ENCODE assay signal across 8 cellular contexts in genomic region chr2:171416009-171416926, GRCh38. TPM values are rescaled to one million over a fixed set of nuclear protein-coding genes. Genes with fewer than 3 reads are reported as not detected.
DNase-seq lines count a peak whose midpoint lies in the region; ATAC-seq and TF ChIP-seq lines count a peak whose summit lies in the region.

No MANE protein-coding gene starts in this region.

- H3F3A ChIP-seq in DOHH2 (ENCODE audit: control insufficient read depth, insufficient read depth) (peaks cover 10% of the 10 kb centered on the region), PC-9 (ENCODE audit: insufficient read depth, low read depth) (peaks cover 9% of the 10 kb centered on the region; the same call in 1 of the 2 replicates)

- H3K9me3 ChIP-seq in DOHH2 (ENCODE audit: control insufficient read depth, insufficient read depth, low read length) (no peaks in the 10 kb centered on the region), PC-9 (ENCODE audit: insufficient read depth, low read depth) (no peaks in the 10 kb centered on the region), esophagus squamous epithelium (no peaks in the 10 kb centered on the region)

- H3K4me1 Mint-ChIP-seq in activated T-cell treated with anti-CD3 and anti-CD28 coated beads, Interleukin-2, amount 50 U/mL, for 24 hours (ENCODE audit: low read depth): peaks cover 44% of the 10 kb centered on the region
- H3K4me1 Mint-ChIP-seq in natural killer cell treated with Interleukin-12 subunit alpha and Interleukin-12 subunit beta and Interleukin-15 and Interleukin-18, amount 100 ng/mL, for 72 hours (ENCODE audit: low read depth in 2 of 2): peaks cover 22 to 23% of the 10 kb centered on the region in 2 donors

- CTCF ChIA-PET in PC-9 (lab: Charles Lee): interaction anchor here (0.5 to 1.3 kb wide), 9 partner anchors 27 to 487 kb away, joined by 3 to 8 read pairs (median 4); partner anchors contain the start of genes GORASP2 and TLK1

- no peaks in the 10 kb centered on the region for H3K27me3 Mint-ChIP-seq in activated T-cell treated with anti-CD3 and anti-CD28 coated beads, Interleukin-2, amount 50 U/mL, for 24 hours
- no peaks in the 10 kb centered on the region for H3K27me3 Mint-ChIP-seq in natural killer cell treated with Interleukin-12 subunit alpha and Interleukin-12 subunit beta and Interleukin-15 and Interleukin-18, amount 100 ng/mL, for 72 hours

- ATAC-seq in GM21737 (IDR thresholded peaks at IDR 0.05; ENCODE audit: unreplicated experiment): peak; percentile 86
- ATAC-seq in natural killer cell treated with Interleukin-12 subunit alpha and Interleukin-12 subunit beta and Interleukin-15 and Interleukin-18, amount 100 ng/mL, for 72 hours: peak; percentile 88 to 91

- H3K4me3 ChIP-seq in DOHH2 (ENCODE audit: low read length) (peak overlapping the region; percentile 4; the same call in 1 of the 2 replicates), PC-9 (no peak overlapping the region), esophagus squamous epithelium (no peak overlapping the region)

- intact Hi-C loops in PC-9 (cut with micrococcal nuclease; ENCODE audit: unreplicated experiment): loop anchor here (1.0 to 5.0 kb wide), 3 partner anchors 257 to 443 kb away; no protein-coding TSS in a partner anchor
- intact Hi-C loops in esophagus squamous epithelium (cut with DNase I): loop anchor here (5.0 kb wide), 1 partner anchor 444 kb away; no protein-coding TSS in a partner anchor

- H3K4me2 ChIP-seq in DOHH2 (ENCODE audit: low read length) (peak overlapping the region; percentile 54), PC-9 (no peak overlapping the region)

- DNase-seq in KBM-7 (peak; percentile 67), PC-9 (peak; percentile 79 to 85), esophagus squamous epithelium (lab: John Stamatoyannopoulos, UW) (peak; percentile 25)
- peak; percentile 78 for DNase-seq in activated T-cell treated with anti-CD3 and anti-CD28 coated beads, Interleukin-2, amount 50 U/mL, for 24 hours
- DNase-seq in natural killer cell treated with Interleukin-12 subunit alpha and Interleukin-12 subunit beta and Interleukin-15 and Interleukin-18, amount 100 ng/mL, for 72 hours (ENCODE audit: low spot score): peak; percentile 79
- peak; percentile 36 to 73 (median 72) for DNase-seq in stimulated activated naive CD4-positive, alpha-beta T cell (lab: John Stamatoyannopoulos, UW)

- H3K36me3 ChIP-seq in DOHH2 (ENCODE audit: control insufficient read depth, low read length) (no peaks in the 10 kb centered on the region), PC-9 (ENCODE audit: low read depth) (no peaks in the 10 kb centered on the region), esophagus squamous epithelium (no peaks in the 10 kb centered on the region)

- peaks cover 18% of the 10 kb centered on the region for H3K4me1 ChIP-seq in DOHH2 (ENCODE audit: control insufficient read depth, low read length)
- peaks cover 10% of the 10 kb centered on the region; the same call in 1 of the 2 replicates for H3K4me1 ChIP-seq in PC-9 (replicated peaks; ENCODE audit: insufficient read depth)
- H3K4me1 ChIP-seq in esophagus squamous epithelium: peaks cover 0 to 5% (median 4%) of the 10 kb centered on the region in 3 donors

- POLR2A ChIA-PET in PC-9 (lab: Charles Lee; ENCODE audit: unreplicated experiment): interaction anchor here (0.6 to 0.7 kb wide), 4 partner anchors 59 to 1492 kb away, joined by 3 to 5 read pairs (median 3); no protein-coding TSS in a partner anchor

- in situ Hi-C loops in KBM-7 (cut with MboI; ENCODE audit: low pct_unique_long_range_greater_than_20kb, low sequenced_read_pairs): no loop called here

- WGBS in esophagus squamous epithelium, 2 donors: 29 to 30% methylated on average over 7 of the region's 7 CpGs

- H3K27ac ChIP-seq in DOHH2 (ENCODE audit: low read depth, low read length) (no peak overlapping the region), PC-9 (no peak overlapping the region), esophagus squamous epithelium (peak overlapping the region in 3 of 4 donors; percentile 12 to 64 (median 64))

- peak overlapping the region; percentile 10 for H3K4me3 Mint-ChIP-seq in activated T-cell treated with anti-CD3 and anti-CD28 coated beads, Interleukin-2, amount 50 U/mL, for 24 hours
- no peak overlapping the region for H3K4me3 Mint-ChIP-seq in natural killer cell treated with Interleukin-12 subunit alpha and Interleukin-12 subunit beta and Interleukin-15 and Interleukin-18, amount 100 ng/mL, for 72 hours

- peaks cover 3% of the 10 kb centered on the region for H3K9me3 Mint-ChIP-seq in activated T-cell treated with anti-CD3 and anti-CD28 coated beads, Interleukin-2, amount 50 U/mL, for 24 hours
- H3K9me3 Mint-ChIP-seq in natural killer cell treated with Interleukin-12 subunit alpha and Interleukin-12 subunit beta and Interleukin-15 and Interleukin-18, amount 100 ng/mL, for 72 hours: no peaks in the 10 kb centered on the region

- TF ChIP-seq CTCF in DOHH2 (IDR thresholded peaks at IDR 0.05; ENCODE audit: low read depth, low read length, poor library complexity, severe bottlenecking): peak; percentile 88
- peak; percentile 90 for TF ChIP-seq CTCF in PC-9 (conservative IDR thresholded peaks at IDR 0.05)
- TF ChIP-seq CTCF in esophagus squamous epithelium (IDR thresholded peaks at IDR 0.05): peak; percentile 77 to 88 (median 82)

- peaks cover 38% of the 10 kb centered on the region for H3K36me3 Mint-ChIP-seq in activated T-cell treated with anti-CD3 and anti-CD28 coated beads, Interleukin-2, amount 50 U/mL, for 24 hours (ENCODE audit: low read depth)
- H3K36me3 Mint-ChIP-seq in natural killer cell treated with Interleukin-12 subunit alpha and Interleukin-12 subunit beta and Interleukin-15 and Interleukin-18, amount 100 ng/mL, for 72 hours: no peaks in the 10 kb centered on the region

- TF ChIP-seq POLR2A in esophagus squamous epithelium (IDR thresholded peaks at IDR 0.05): no peak

- 0 out of 2 replicates have a peak overlapping the region, but pooled peaks have one; percentile 54 for H2AFZ ChIP-seq in PC-9

- H3K79me2 ChIP-seq in DOHH2 (ENCODE audit: control insufficient read depth, low read length) (peaks cover 17% of the 10 kb centered on the region), PC-9 (ENCODE audit: low read depth) (peaks cover 12% of the 10 kb centered on the region)

- no peaks in the 10 kb centered on the region for H4K20me1 ChIP-seq in DOHH2 (ENCODE audit: control insufficient read depth, insufficient read depth, low read depth, low read length)
- no peaks in the 10 kb centered on the region for H4K20me1 ChIP-seq in PC-9 (ENCODE audit: insufficient read depth)

- no peaks in the 10 kb centered on the region for H3K27me3 ChIP-seq in DOHH2 (ENCODE audit: control insufficient read depth, low read length)
- no peaks in the 10 kb centered on the region for H3K27me3 ChIP-seq in PC-9 (ENCODE audit: insufficient read depth, low read depth)
- no peaks in the 10 kb centered on the region for H3K27me3 ChIP-seq in esophagus squamous epithelium

- BruUV-seq in PC-9 (replicated peaks; lab: Mats Ljungman, UMichigan): no TSS peak

- H3K27ac Mint-ChIP-seq in activated T-cell treated with anti-CD3 and anti-CD28 coated beads, Interleukin-2, amount 50 U/mL, for 24 hours: peak overlapping the region; percentile 86
- H3K27ac Mint-ChIP-seq in natural killer cell treated with Interleukin-12 subunit alpha and Interleukin-12 subunit beta and Interleukin-15 and Interleukin-18, amount 100 ng/mL, for 72 hours: peak overlapping the region in 1 of 2 donors; percentile 15

- no peaks in the 10 kb centered on the region for H3K9me2 ChIP-seq in DOHH2 (replicated peaks; ENCODE audit: control insufficient read depth, low read length)
- H3K9me2 ChIP-seq in PC-9 (ENCODE audit: insufficient read depth): no peaks in the 10 kb centered on the region; the same call in 1 of the 2 replicates

RNA-seq across cellular contexts. Expression of gene METTL8, which starts 17.5 kb away (rescaled TPM):
- total RNA-seq in PC-9 (2021): 21.8 and 24.3 TPM in 2 replicates
- 10 to 100 TPM; 17.9 to 51.4 (median 35.4) TPM for total RNA-seq in esophagus squamous epithelium
- total RNA-seq in natural killer cell treated with Interleukin-12 subunit alpha and Interleukin-12 subunit beta and Interleukin-15 and Interleukin-18, amount 100 ng/mL, for 72 hours: 10 to 100 TPM; 16.0 to 35.6 TPM

RNA-seq across cellular contexts. Expression of gene DCAF17, which starts 17.8 kb away (rescaled TPM):
- 22.0 and 22.1 TPM in 2 replicates for total RNA-seq in PC-9 (2021)
- total RNA-seq in esophagus squamous epithelium: 10 to 100 TPM in 2 of 4 donors, 1 to 10 TPM in 2; 8.3 to 18.1 (median 13.0) TPM
- total RNA-seq in natural killer cell treated with Interleukin-12 subunit alpha and Interleukin-12 subunit beta and Interleukin-15 and Interleukin-18, amount 100 ng/mL, for 72 hours: 10 to 100 TPM; 12.4 to 17.5 TPM

Comparison
In these comparisons a context has a peak if more than half of its experiments do, and no peak if none do; other contexts are left out.
1. H3K27ac ChIP-seq: peak in esophagus squamous epithelium (3 of 4); none in DOHH2 (single experiment) and PC-9 (single experiment).
2. DNase-seq: peak in every context shown above with its lines; median percentile 82 in PC-9; 79 in natural killer cell treated with Interleukin-12 subunit alpha and Interleukin-12 subunit beta and Interleukin-15 and Interleukin-18, amount 100 ng/mL, for 72 hours; 78 in activated T-cell treated with anti-CD3 and anti-CD28 coated beads, Interleukin-2, amount 50 U/mL, for 24 hours; 72 in stimulated activated naive CD4-positive, alpha-beta T cell; 67 in KBM-7; 25 in esophagus squamous epithelium.
3. Peak in every context shown above with its lines, with median percentiles within 50 percentile points of each other: CTCF ChIP-seq.